Comparison of ENCODE assay signal across 27 cellular contexts in genomic region chr4:87310691-87311335, GRCh38. TPM values are rescaled to one million over a fixed set of nuclear protein-coding genes. Genes with fewer than 3 reads are reported as not detected.
"Had no signal": no experiment of that assay in that cellular context is flagged by ENCODE, and none has a peak within 500 bp of the region (broad histone marks: within the 10 kb centered on the region; RNA-seq: fewer than 3 reads in every experiment).

No MANE protein-coding gene starts in this region.

- DNase-seq: activated CD4-positive, alpha-beta memory T cell treated with anti-CD3 and anti-CD28 coated beads, Interleukin-2, amount 10 ng/mL, durations not matched to agents 7 days and 5 days; activated CD4-positive, alpha-beta T cell treated with anti-CD3 and anti-CD28 coated beads, Interleukin-2, amount 10 ng/mL, durations not matched to agents 7 days and 5 days; activated CD8-positive, alpha-beta memory T cell treated with anti-CD3 and anti-CD28 coated beads, Interleukin-2, amount 50 U/mL, for 48 hours; activated naive CD8-positive, alpha-beta T cell treated with anti-CD3 and anti-CD28 coated beads, Interleukin-2, amount 50 U/mL, for 24 hours; activated T-cell treated with anti-CD3 and anti-CD28 coated beads, Interleukin-2, amount 50 U/mL, for 24 hours; amygdala; dorsolateral prefrontal cortex; left lung; nucleus accumbens; right cardiac atrium; spleen; stimulated activated naive CD4-positive, alpha-beta T cell treated with Interleukin-2 at 50 U/mL for 16 hours; T-helper 17 cell; T1000; WERI-Rb-1 had no signal

- H2AFZ ChIP-seq: parathyroid adenoma had no signal

- ATAC-seq: activated CD4-positive, CD25-positive, alpha-beta regulatory T cell treated with anti-CD3 and anti-CD28 coated beads, Interleukin-2, amount 50 U/mL, for 24 hours; activated naive CD8-positive, alpha-beta T cell treated with anti-CD3 and anti-CD28 coated beads, Interleukin-2, amount 50 U/mL, for 24 hours; activated T-helper 17 cell treated with anti-CD3 and anti-CD28 coated beads, Interleukin-2, amount 50 U/mL, for 72 hours; esophagus mucosa; left lung; right cardiac atrium; SK-N-SH treated with all-trans-retinoic acid at 6 μM for 48 hours; T-helper 17 cell had no signal

- H3K27me3 ChIP-seq: dorsolateral prefrontal cortex, left lung, spleen, tibial nerve had no signal

- H3K4me3 ChIP-seq: coronary artery, dorsolateral prefrontal cortex, left lung, lung, spleen, tibial nerve had no signal

- H3K4me1 Mint-ChIP-seq: activated naive CD4-positive, alpha-beta T cell treated with anti-CD3 and anti-CD28 coated beads, Interleukin-2, amount 50 U/mL, for 24 hours; activated T-helper 17 cell treated with anti-CD3 and anti-CD28 coated beads, Interleukin-2, amount 50 U/mL, for 72 hours had no signal

- H3K9me3 ChIP-seq: left lung, spleen, tibial nerve had no signal

- H3K9ac ChIP-seq: parathyroid adenoma had no signal

- H3K27ac ChIP-seq: coronary artery, dorsolateral prefrontal cortex, left lung, parathyroid adenoma, spleen, tibial nerve, WERI-Rb-1 had no signal

- H3K79me2 ChIP-seq: parathyroid adenoma had no signal

- H3K4me1 ChIP-seq: left lung, parathyroid adenoma, spleen had no signal

- H3K4me3 Mint-ChIP-seq: activated CD4-positive, alpha-beta memory T cell treated with anti-CD3 and anti-CD28 coated beads, Interleukin-2, amount 10 ng/mL, durations not matched to agents 7 days and 5 days; activated CD4-positive, alpha-beta T cell treated with anti-CD3 and anti-CD28 coated beads, Interleukin-2, amount 10 ng/mL, durations not matched to agents 7 days and 5 days; activated naive CD4-positive, alpha-beta T cell treated with anti-CD3 and anti-CD28 coated beads, Interleukin-2, amount 50 U/mL, for 24 hours; activated naive CD8-positive, alpha-beta T cell treated with anti-CD3 and anti-CD28 coated beads, Interleukin-2, amount 50 U/mL, for 24 hours; activated T-cell treated with anti-CD3 and anti-CD28 coated beads, Interleukin-2, amount 50 U/mL, for 24 hours; activated T-helper 17 cell treated with anti-CD3 and anti-CD28 coated beads, Interleukin-2, amount 50 U/mL, for 72 hours; nephron; T-helper 17 cell had no signal

- H3K36me3 Mint-ChIP-seq: activated naive CD4-positive, alpha-beta T cell treated with anti-CD3 and anti-CD28 coated beads, Interleukin-2, amount 50 U/mL, for 24 hours had no signal

- H3K36me3 ChIP-seq: WERI-Rb-1 had no signal

- FAIRE-seq: frontal cortex, islet of Langerhans had no signal

- H3K9me3 Mint-ChIP-seq: activated CD4-positive, alpha-beta memory T cell treated with anti-CD3 and anti-CD28 coated beads, Interleukin-2, amount 10 ng/mL, durations not matched to agents 7 days and 5 days; activated CD4-positive, alpha-beta T cell treated with anti-CD3 and anti-CD28 coated beads, Interleukin-2, amount 10 ng/mL, durations not matched to agents 7 days and 5 days; activated naive CD4-positive, alpha-beta T cell treated with anti-CD3 and anti-CD28 coated beads, Interleukin-2, amount 50 U/mL, for 24 hours; activated naive CD8-positive, alpha-beta T cell treated with anti-CD3 and anti-CD28 coated beads, Interleukin-2, amount 50 U/mL, for 24 hours; activated T-cell treated with anti-CD3 and anti-CD28 coated beads, Interleukin-2, amount 50 U/mL, for 24 hours; activated T-helper 17 cell treated with anti-CD3 and anti-CD28 coated beads, Interleukin-2, amount 50 U/mL, for 72 hours; nephron had no signal

- H3K27me3 Mint-ChIP-seq: activated CD4-positive, alpha-beta memory T cell treated with anti-CD3 and anti-CD28 coated beads, Interleukin-2, amount 10 ng/mL, durations not matched to agents 7 days and 5 days; activated CD4-positive, alpha-beta T cell treated with anti-CD3 and anti-CD28 coated beads, Interleukin-2, amount 10 ng/mL, durations not matched to agents 7 days and 5 days; activated naive CD4-positive, alpha-beta T cell treated with anti-CD3 and anti-CD28 coated beads, Interleukin-2, amount 50 U/mL, for 24 hours; activated T-cell treated with anti-CD3 and anti-CD28 coated beads, Interleukin-2, amount 50 U/mL, for 24 hours; activated T-helper 17 cell treated with anti-CD3 and anti-CD28 coated beads, Interleukin-2, amount 50 U/mL, for 72 hours; T-helper 17 cell had no signal

RNA-seq across cellular contexts. Expression of gene HSD17B13, which starts 11.9 kb away (rescaled TPM):
- total RNA-seq: esophagus mucosa had no signal
